Comparison of ENCODE assay signal across 1 cellular context in genomic region chr18:8715599-8715998, GRCh38.
TF ChIP-seq lines count a peak whose summit lies in the region.

No MANE protein-coding gene starts in this region.

TF ChIP-seq in H1, 55 proteins besides CTCF, POLR2A, EP300 and RAD21:
- TF ChIP-seq SP1 (IDR thresholded peaks at IDR 0.05; ENCODE audit: low read depth, low read length): no peak
- TF ChIP-seq TEAD4 (IDR thresholded peaks at IDR 0.05; ENCODE audit: low read depth, low read length): no peak
- TF ChIP-seq CHD1 (IDR thresholded peaks at IDR 0.05; ENCODE audit: low read depth, low read length): no peak
- TF ChIP-seq, protein P1, sequence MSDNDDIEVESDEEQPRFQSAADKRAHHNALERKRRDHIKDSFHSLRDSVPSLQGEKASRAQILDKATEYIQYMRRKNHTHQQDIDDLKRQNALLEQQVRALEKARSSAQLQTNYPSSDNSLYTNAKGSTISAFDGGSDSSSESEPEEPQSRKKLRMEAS (IDR thresholded peaks at IDR 0.05): no peak
- TF ChIP-seq, protein P2, sequence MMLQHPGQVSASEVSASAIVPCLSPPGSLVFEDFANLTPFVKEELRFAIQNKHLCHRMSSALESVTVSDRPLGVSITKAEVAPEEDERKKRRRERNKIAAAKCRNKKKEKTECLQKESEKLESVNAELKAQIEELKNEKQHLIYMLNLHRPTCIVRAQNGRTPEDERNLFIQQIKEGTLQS (IDR thresholded peaks at IDR 0.05; ENCODE audit: insufficient read depth, low read depth, low read length): no peak
- no peak for TF ChIP-seq CBX8 (IDR thresholded peaks at IDR 0.05; ENCODE audit: borderline replicate concordance, low read depth, low read length)
- no peak for TF ChIP-seq MAFK (IDR thresholded peaks at IDR 0.05; ENCODE audit: low read depth, low read length)
- no peak for TF ChIP-seq CTBP2 (IDR thresholded peaks at IDR 0.05; ENCODE audit: borderline replicate concordance, insufficient read depth, insufficient read length, low read length)
- TF ChIP-seq SRF (IDR thresholded peaks at IDR 0.05; ENCODE audit: low read depth, low read length): no peak
- no peak for TF ChIP-seq HDAC6 (IDR thresholded peaks at IDR 0.05; ENCODE audit: low read depth, low read length)
- no peak for TF ChIP-seq SAP30 (IDR thresholded peaks at IDR 0.05; ENCODE audit: insufficient read depth, insufficient replicate concordance, low read length)
- no peak for TF ChIP-seq PHF8 (conservative IDR thresholded peaks at IDR 0.05; ENCODE audit: low read depth, low read length)
